9 cellular contexts compared by ENCODE assay signal in genomic region chr19:48419158-48419920, GRCh38. TPM values are rescaled to one million over a fixed set of nuclear protein-coding genes. Genes with fewer than 3 reads are reported as not detected.
DNase-seq lines count a peak whose midpoint lies in the region; ATAC-seq and TF ChIP-seq lines count a peak whose summit lies in the region.
"Had no signal": no experiment of that assay in that cellular context is flagged by ENCODE, and none has a peak within 500 bp of the region (broad histone marks: within the 10 kb centered on the region; RNA-seq: fewer than 3 reads in every experiment).

No MANE protein-coding gene starts in this region.

- no peaks in the 10 kb centered on the region for H3K36me3 ChIP-seq in neuronal stem cell (replicated peaks in 1 of 2; ENCODE audit: control insufficient read depth in 2 of 2, insufficient read depth in 2 of 2, low read length in 2 of 2)
- H3K36me3 ChIP-seq: neutrophil had no signal

- peak overlapping the region; percentile 56 for H3K14ac ChIP-seq in neuronal stem cell (ENCODE audit: low read length)

- H2BK15ac ChIP-seq in neuronal stem cell (ENCODE audit: low read length), result peak overlapping the region; percentile 49

- H4K91ac ChIP-seq in neuronal stem cell (ENCODE audit: low read depth, low read length, poor library complexity), result no peak overlapping the region

- H3K9ac ChIP-seq in neuronal stem cell (ENCODE audit: low read depth, low read length, poor library complexity), result no peak overlapping the region

- peaks cover 7 to 11% of the 10 kb centered on the region in 2 donors for H3K4me1 ChIP-seq in neuronal stem cell (ENCODE audit: control insufficient read depth in 2 of 2, insufficient read depth in 1 of 2, low read depth in 1 of 2, low read length in 2 of 2)

- CTCF ChIA-PET in RWPE1 (lab: Yijun Ruan, JAX), result interaction anchor here (0.7 kb wide), 1 partner anchor 29 kb away, joined by 6 read pairs; no protein-coding TSS in a partner anchor

- peak overlapping the region; percentile 79 for H2AK5ac ChIP-seq in neuronal stem cell (ENCODE audit: low read depth, low read length)

- no CpG with 5 or more reads among the region's 31 CpGs for WGBS in neuronal stem cell (ENCODE audit: extremely low coverage in 2 of 2, insufficient read length in 2 of 2, insufficient replicate concordance in 1 of 2), 2 donors

- H2BK12ac ChIP-seq in neuronal stem cell (ENCODE audit: low read length), result peak overlapping the region; percentile 2

- H3K27me3 ChIP-seq in neuronal stem cell (ENCODE audit: control insufficient read depth in 3 of 3, insufficient read depth in 3 of 3, low read depth in 1 of 3, low read length in 3 of 3), result peaks cover 0 to 7% (median 2%) of the 10 kb centered on the region in 3 experiments

- H3K4me3 ChIP-seq in choroid plexus epithelial cell (ENCODE audit: low read depth, low read length) (no peak overlapping the region), neuronal stem cell (ENCODE audit: low read length in 2 of 2) (peak overlapping the region in 1 of 2 donors; percentile 64)
- H3K4me3 ChIP-seq: SK-N-MC had no signal

- peak; percentile 15 to 34 (median 24) for DNase-seq in activated CD4-positive, CD25-positive, alpha-beta regulatory T cell (lab: John Stamatoyannopoulos, UW)
- DNase-seq in choroid plexus epithelial cell (ENCODE audit: low read depth) (peak; percentile 57), neuronal stem cell (ENCODE audit: low spot score) (peak; percentile 64), RWPE1 (ENCODE audit: low spot score) (no peak), HK-2 (ENCODE audit: unreplicated experiment) (no peak)

- H2BK5ac ChIP-seq in neuronal stem cell (ENCODE audit: low read length), result peak overlapping the region; percentile 5

- no peak overlapping the region for H3K23ac ChIP-seq in neuronal stem cell (ENCODE audit: low read depth, low read length, poor library complexity)

- ATAC-seq in GM18867 (IDR thresholded peaks at IDR 0.05; ENCODE audit: unreplicated experiment) (peak; percentile 69), HG03442 (IDR thresholded peaks at IDR 0.05; ENCODE audit: unreplicated experiment) (peak; percentile 58)

- no peak for TF ChIP-seq CTCF in choroid plexus epithelial cell (conservative IDR thresholded peaks at IDR 0.05; ENCODE audit: low read depth, low read length)
- TF ChIP-seq CTCF in RWPE1 (conservative IDR thresholded peaks at IDR 0.05; ENCODE audit: low read depth), result no peak

- H3K4ac ChIP-seq in neuronal stem cell (ENCODE audit: low read length), result no peak overlapping the region

- peak overlapping the region; percentile 45 for H2AFZ ChIP-seq in neuronal stem cell (ENCODE audit: low read length)

- no peak overlapping the region for H3K27ac ChIP-seq in neuronal stem cell (replicated peaks; ENCODE audit: low read length)
- H3K27ac ChIP-seq in RWPE1, result no peak overlapping the region
- H3K27ac ChIP-seq: neutrophil had no signal

- no peak overlapping the region for H4K8ac ChIP-seq in neuronal stem cell (ENCODE audit: low read depth, low read length)

- no peak overlapping the region for H2BK120ac ChIP-seq in neuronal stem cell (ENCODE audit: low read depth, low read length)

- H3K18ac ChIP-seq in neuronal stem cell (ENCODE audit: low read length), result peak overlapping the region; percentile 91

- POLR2A ChIA-PET in RWPE1 (lab: Yijun Ruan, JAX; ENCODE audit: low non-redundant PET), result no interaction called here

- H3K4me2 ChIP-seq in neuronal stem cell (ENCODE audit: insufficient read depth, low read length, poor library complexity, severe bottlenecking), result no peak overlapping the region

- H3K9me3 ChIP-seq in neuronal stem cell (replicated peaks in 1 of 2; ENCODE audit: control insufficient read depth in 2 of 2, insufficient read depth in 1 of 2, low read depth in 1 of 2, low read length in 2 of 2), result no peaks in the 10 kb centered on the region
- H3K9me3 ChIP-seq: neutrophil had no signal

- no peaks in the 10 kb centered on the region for H3K79me1 ChIP-seq in neuronal stem cell (ENCODE audit: low read depth, low read length)

RNA-seq across cellular contexts. Expression of gene GRIN2D, which starts 25.9 kb away (rescaled TPM):
- 0.74 TPM for polyA plus RNA-seq in neuronal stem cell (2013, experiment 1 of 2)
- 0.72 TPM for polyA plus RNA-seq in neuronal stem cell (2013, experiment 2 of 2)

RNA-seq across cellular contexts. Expression of gene GRWD1, which starts 26.4 kb away (rescaled TPM):
- 11.2 TPM for polyA plus RNA-seq in neuronal stem cell (2013, experiment 1 of 2)
- 11.1 TPM for polyA plus RNA-seq in neuronal stem cell (2013, experiment 2 of 2)

RNA-seq across cellular contexts. Expression of gene KDELR1, which starts 28.0 kb away (rescaled TPM):
- polyA plus RNA-seq in neuronal stem cell (2013, experiment 1 of 2), result 361 TPM
- polyA plus RNA-seq in neuronal stem cell (2013, experiment 2 of 2), result 364 TPM

RNA-seq across cellular contexts. Expression of gene KCNJ14, which starts 36.0 kb away (rescaled TPM):
- polyA plus RNA-seq in neuronal stem cell (2013, experiment 1 of 2), result 0.52 TPM
- polyA plus RNA-seq in neuronal stem cell (2013, experiment 2 of 2), result 0.69 TPM

RNA-seq across cellular contexts. Expression of gene CYTH2, which starts 49.8 kb away (rescaled TPM):
- 67.8 TPM for polyA plus RNA-seq in neuronal stem cell (2013, experiment 1 of 2)
- 64.1 TPM for polyA plus RNA-seq in neuronal stem cell (2013, experiment 2 of 2)

Comparison
In these comparisons a context has a peak if more than half of its experiments do, and no peak if none do; other contexts are left out.
1. DNase-seq: peak in activated CD4-positive, CD25-positive, alpha-beta regulatory T cell (4 of 4), choroid plexus epithelial cell (single experiment) and neuronal stem cell (single experiment); none in RWPE1 (single experiment) and HK-2 (single experiment).